ENCODE assay signal across 8 cellular contexts in the genomic region with DNA sequence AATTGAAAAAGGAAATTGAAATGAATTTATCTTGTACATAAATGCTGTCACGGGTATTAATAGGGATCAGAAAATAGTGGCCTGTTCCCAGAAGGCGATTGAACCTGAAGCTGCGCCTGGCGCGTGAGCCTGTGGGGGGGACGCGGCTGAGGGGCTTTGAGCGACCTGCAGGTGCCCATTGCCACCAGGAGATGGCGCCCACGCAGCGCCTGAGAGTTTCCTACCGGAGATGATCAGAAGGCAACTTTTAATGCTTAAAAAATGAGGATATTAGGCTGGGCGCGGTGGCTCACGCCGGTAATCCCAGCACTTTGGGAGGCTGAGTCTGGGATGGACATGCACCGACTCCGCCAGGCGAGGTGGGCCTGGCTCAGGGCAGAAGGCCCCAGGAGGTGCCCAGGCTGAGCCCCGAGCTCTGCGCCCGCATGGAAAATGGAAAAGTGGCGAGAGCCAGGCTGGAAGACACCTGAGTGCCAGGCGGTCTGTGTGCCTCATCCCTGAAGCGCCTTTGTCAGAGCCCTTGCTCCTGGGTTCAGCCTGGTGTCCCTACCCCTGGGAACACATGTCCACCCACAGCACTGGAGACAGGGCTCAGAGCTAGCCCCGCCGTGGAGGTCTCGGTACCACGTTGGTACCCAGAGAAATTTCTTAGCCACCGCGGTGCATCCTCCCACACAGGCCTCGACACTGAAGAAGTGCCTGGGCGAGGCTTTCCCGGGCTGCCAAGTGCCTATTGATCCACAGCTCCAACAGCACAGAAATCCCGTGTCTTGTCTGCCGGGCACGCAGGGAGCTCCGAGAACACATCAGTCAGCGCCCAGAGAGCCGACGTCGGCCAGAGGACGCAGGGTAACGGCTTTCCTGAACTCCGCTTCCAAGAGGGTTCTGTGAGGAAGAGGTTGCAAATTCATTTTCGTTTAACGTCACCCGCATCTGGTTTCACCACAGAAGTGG.
DNase-seq lines count a peak whose midpoint lies in the region; ATAC-seq, FAIRE-seq and TF ChIP-seq lines count a peak whose summit lies in the region.

No MANE protein-coding gene starts in this region.

- H3K9me3 Mint-ChIP-seq in T-helper 2 cell treated with Interferon-gamma antibody and Interleukin-4, amounts not matched to agents 5 μg/mL and 100 μg/mL, for 36 hours = no peaks in the 10 kb centered on the region

- no peaks in the 10 kb centered on the region for H3K9me2 ChIP-seq in DOHH2 (replicated peaks; ENCODE audit: control insufficient read depth, low read length)

- no peaks in the 10 kb centered on the region for H3K4me1 Mint-ChIP-seq in T-helper 2 cell treated with Interferon-gamma antibody and Interleukin-4, amounts not matched to agents 5 μg/mL and 100 μg/mL, for 36 hours (ENCODE audit: low read depth)

- H3F3A ChIP-seq in DOHH2 (ENCODE audit: control insufficient read depth, insufficient read depth) = no peaks in the 10 kb centered on the region

- CTCF ChIA-PET in GM12878 (lab: Yijun Ruan, JAX) = interaction anchor here (0.7 to 1.4 kb wide), 5 partner anchors 9 to 294 kb away, joined by 3 to 4 read pairs (median 3); no protein-coding TSS in a partner anchor

- H3K27ac Mint-ChIP-seq in T-helper 2 cell treated with Interferon-gamma antibody and Interleukin-4, amounts not matched to agents 5 μg/mL and 100 μg/mL, for 36 hours = no peak overlapping the region

- H3K36me3 Mint-ChIP-seq in T-helper 2 cell treated with Interferon-gamma antibody and Interleukin-4, amounts not matched to agents 5 μg/mL and 100 μg/mL, for 36 hours (ENCODE audit: low read depth) = peaks cover 2% of the 10 kb centered on the region

- no peaks in the 10 kb centered on the region for H3K4me1 ChIP-seq in DOHH2 (ENCODE audit: control insufficient read depth, low read length)
- H3K4me1 ChIP-seq in GM12878 (ENCODE audit: control insufficient read depth, insufficient read depth, low read length) = no peaks in the 10 kb centered on the region
- no peaks in the 10 kb centered on the region; the same call in 1 of the 2 replicates for H3K4me1 ChIP-seq in iPS DF 6.9 (ENCODE audit: control insufficient read depth, insufficient read depth, low read length)

- RAD21 ChIA-PET in GM12878 (lab: Charles Lee; ENCODE audit: unreplicated experiment) = no interaction called here

- H3K36me3 ChIP-seq in DOHH2 (ENCODE audit: control insufficient read depth, low read length) = no peaks in the 10 kb centered on the region
- H3K36me3 ChIP-seq in GM12878 (ENCODE audit: control insufficient read depth in 2 of 2, insufficient read depth in 2 of 2, low read length in 1 of 2) = peaks cover 0 to 6% of the 10 kb centered on the region in 2 experiments; a peak in 2 of 4 replicates
- no peaks in the 10 kb centered on the region; the same call in 1 of the 2 replicates for H3K36me3 ChIP-seq in iPS DF 6.9 (ENCODE audit: control insufficient read depth, insufficient read depth, low read length)

- TF ChIP-seq RAD21 in GM12878 (IDR thresholded peaks at IDR 0.05; ENCODE audit: insufficient read depth, low read depth, low read length) = peak; percentile 75

- POLR2A ChIA-PET in GM12878 (lab: Charles Lee) = no interaction called here

- in situ Hi-C loops in KBM-7 (cut with MboI; ENCODE audit: low pct_unique_long_range_greater_than_20kb, low sequenced_read_pairs) (no loop called here), GM12878 (cut with MboI) (no loop called here)

- H3K4me3 Mint-ChIP-seq in T-helper 2 cell treated with Interferon-gamma antibody and Interleukin-4, amounts not matched to agents 5 μg/mL and 100 μg/mL, for 36 hours = no peak overlapping the region

- intact Hi-C loops in GM12878 (cut with micrococcal nuclease; ENCODE audit: unreplicated experiment) = no loop called here

- no peak for TF ChIP-seq POLR2A in GM12878 (IDR thresholded peaks at IDR 0.05; ENCODE audit: low read depth, low read length)

- H3K4me3 ChIP-seq in DOHH2 (ENCODE audit: low read length) (no peak overlapping the region), GM12878 (no peak overlapping the region), iPS DF 6.9 (ENCODE audit: low read length) (no peak overlapping the region)

- no peaks in the 10 kb centered on the region for H3K27me3 ChIP-seq in DOHH2 (ENCODE audit: control insufficient read depth, low read length)
- H3K27me3 ChIP-seq in GM12878 (replicated peaks in 1 of 2; ENCODE audit: control insufficient read depth in 2 of 2, insufficient read depth in 2 of 2, low read length in 1 of 2) = no peaks in the 10 kb centered on the region
- H3K27me3 ChIP-seq in iPS DF 6.9 (ENCODE audit: control insufficient read depth, insufficient read depth, low read length) = no peaks in the 10 kb centered on the region

- BruUV-seq in GM12878 (replicated peaks; lab: Mats Ljungman, UMichigan) = no TSS peak

- H3K4me2 ChIP-seq in DOHH2 (ENCODE audit: low read length) (no peak overlapping the region), GM12878 (ENCODE audit: control insufficient read depth, insufficient read depth) (no peak overlapping the region)

- no peak overlapping the region for H3K9ac ChIP-seq in GM12878 (ENCODE audit: control insufficient read depth, insufficient read depth, low read length)

- H3K27ac ChIP-seq in DOHH2 (ENCODE audit: low read depth, low read length) = no peak overlapping the region
- no peak overlapping the region for H3K27ac ChIP-seq in GM12878 (ENCODE audit: control insufficient read depth, insufficient read depth)
- no peak overlapping the region for H3K27ac ChIP-seq in iPS DF 6.9 (ENCODE audit: low read length)

- peak; percentile 82 for TF ChIP-seq CTCF in DOHH2 (IDR thresholded peaks at IDR 0.05; ENCODE audit: low read depth, low read length, poor library complexity, severe bottlenecking)
- TF ChIP-seq CTCF in GM12878 (IDR thresholded peaks at IDR 0.05 in 2 of 3, conservative IDR thresholded peaks at IDR 0.05 in 1 of 3; ENCODE audit: control insufficient read depth in 2 of 3, extremely low read depth in 1 of 3, insufficient read depth in 1 of 3, low read depth in 3 of 3, low read length in 3 of 3) = peak; percentile 66 to 85 (median 83)

- H2AFZ ChIP-seq in GM12878 (ENCODE audit: control insufficient read depth, low read depth, low read length) = no peak overlapping the region

- no peaks in the 10 kb centered on the region for H3K9me3 ChIP-seq in DOHH2 (ENCODE audit: control insufficient read depth, insufficient read depth, low read length)
- H3K9me3 ChIP-seq in GM12878 (replicated peaks; ENCODE audit: control insufficient read depth, insufficient read depth, low read length) = no peaks in the 10 kb centered on the region
- H3K9me3 ChIP-seq in iPS DF 6.9 (ENCODE audit: control insufficient read depth, insufficient read depth, low read length) = no peaks in the 10 kb centered on the region

- WGBS in GM12878 (ENCODE audit: insufficient coverage, insufficient replicate concordance, low lambda C conversion rate, missing lambda C conversion rate) = 62% methylated on average over 43 of the region's 48 CpGs
- WGBS in iPS DF 6.9 (ENCODE audit: insufficient coverage, insufficient read length) = no CpG with 5 or more reads among the region's 48 CpGs

- ATAC-seq in GM12878 = peak; percentile 75
- ATAC-seq in HG03520 (IDR thresholded peaks at IDR 0.05; ENCODE audit: unreplicated experiment) = no peak
- ATAC-seq in GM18873 (IDR thresholded peaks at IDR 0.05; ENCODE audit: low FRiP score, unreplicated experiment) = no peak

- H3K27me3 Mint-ChIP-seq in T-helper 2 cell treated with Interferon-gamma antibody and Interleukin-4, amounts not matched to agents 5 μg/mL and 100 μg/mL, for 36 hours (ENCODE audit: low read depth) = no peaks in the 10 kb centered on the region

- DNase-seq in KBM-7 (peak; percentile 73), GM12878 (ENCODE audit: low read depth, low spot score) (no peak), iPS DF 6.9 (ENCODE audit: low read depth, low spot score) (peak; percentile 54)
- peak; percentile 21 for DNase-seq in T-helper 2 cell treated with Interferon-gamma antibody and Interleukin-4, amounts not matched to agents 5 μg/mL and 100 μg/mL, for 36 hours (ENCODE audit: low spot score)
- DNase-seq in stimulated activated CD4-positive, alpha-beta T cell treated with anti-CD3 and anti-CD28 coated beads, Interleukin-15, amount 100 ng/mL, for 48 hours (ENCODE audit: low read depth in 2 of 2) = peak; percentile 11 to 42

- SMC1A ChIA-PET in GM12878 (lab: Charles Lee; ENCODE audit: uncharacterized antibody, unreplicated experiment) = interaction anchor here (1.3 to 2.1 kb wide), 2 partner anchors 29 to 255 kb away, joined by 3 to 5 read pairs; no protein-coding TSS in a partner anchor

- TF ChIP-seq EP300 in GM12878 (IDR thresholded peaks at IDR 0.05; ENCODE audit: borderline replicate concordance in 1 of 2, control insufficient read depth in 1 of 2, low read depth in 2 of 2, low read length in 2 of 2) = no peak

- H4K20me1 ChIP-seq in DOHH2 (ENCODE audit: control insufficient read depth, insufficient read depth, low read depth, low read length) = no peaks in the 10 kb centered on the region
- H4K20me1 ChIP-seq in GM12878 (ENCODE audit: control insufficient read depth, insufficient read depth) = no peaks in the 10 kb centered on the region

- FAIRE-seq in GM12878 (lab: Jason Lieb, UNC) = no peak

- H3K79me2 ChIP-seq in DOHH2 (ENCODE audit: control insufficient read depth, low read length) (no peaks in the 10 kb centered on the region), GM12878 (ENCODE audit: control insufficient read depth, insufficient read depth, low read length) (no peaks in the 10 kb centered on the region)

TF ChIP-seq in GM12878, 131 proteins besides CTCF, POLR2A, EP300 and RAD21 (continues in another document):
- no peak for TF ChIP-seq BCL11A (IDR thresholded peaks at IDR 0.05; ENCODE audit: low read depth, low read length)
- no peak for TF ChIP-seq FOS (IDR thresholded peaks at IDR 0.05; ENCODE audit: borderline replicate concordance, extremely low read depth, insufficient read length)
- TF ChIP-seq, protein P1, sequence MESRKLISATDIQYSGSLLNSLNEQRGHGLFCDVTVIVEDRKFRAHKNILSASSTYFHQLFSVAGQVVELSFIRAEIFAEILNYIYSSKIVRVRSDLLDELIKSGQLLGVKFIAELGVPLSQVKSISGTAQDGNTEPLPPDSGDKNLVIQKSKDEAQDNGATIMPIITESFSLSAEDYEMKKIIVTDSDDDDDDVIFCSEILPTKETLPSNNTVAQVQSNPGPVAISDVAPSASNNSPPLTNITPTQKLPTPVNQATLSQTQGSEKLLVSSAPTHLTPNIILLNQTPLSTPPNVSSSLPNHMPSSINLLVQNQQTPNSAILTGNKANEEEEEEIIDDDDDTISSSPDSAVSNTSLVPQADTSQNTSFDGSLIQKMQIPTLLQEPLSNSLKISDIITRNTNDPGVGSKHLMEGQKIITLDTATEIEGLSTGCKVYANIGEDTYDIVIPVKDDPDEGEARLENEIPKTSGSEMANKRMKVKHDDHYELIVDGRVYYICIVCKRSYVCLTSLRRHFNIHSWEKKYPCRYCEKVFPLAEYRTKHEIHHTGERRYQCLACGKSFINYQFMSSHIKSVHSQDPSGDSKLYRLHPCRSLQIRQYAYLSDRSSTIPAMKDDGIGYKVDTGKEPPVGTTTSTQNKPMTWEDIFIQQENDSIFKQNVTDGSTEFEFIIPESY (IDR thresholded peaks at IDR 0.05) = peak; percentile 90
- no peak for TF ChIP-seq MYC (IDR thresholded peaks at IDR 0.05; ENCODE audit: insufficient read depth, insufficient read length, insufficient replicate concordance, low read length, severe bottlenecking)
- peak; percentile 24 to 28; a peak in 1 of 4 replicates for TF ChIP-seq BHLHE40 (IDR thresholded peaks at IDR 0.05; ENCODE audit: borderline replicate concordance in 1 of 2, low read depth in 2 of 2, low read length in 1 of 2)
